15 cellular contexts compared by ENCODE assay signal in genomic region chr17:81478119-81478518, GRCh38. TPM values are rescaled to one million over a fixed set of nuclear protein-coding genes. Genes with fewer than 3 reads are reported as not detected.
DNase-seq lines count a peak whose midpoint lies in the region; ATAC-seq and TF ChIP-seq lines count a peak whose summit lies in the region.
"Had no signal": no experiment of that assay in that cellular context is flagged by ENCODE, and none has a peak within 500 bp of the region (broad histone marks: within the 10 kb centered on the region; RNA-seq: fewer than 3 reads in every experiment).

No MANE protein-coding gene starts in this region.

- H3K9me3 Mint-ChIP-seq in central memory CD8-positive, alpha-beta T cell: no peaks in the 10 kb centered on the region

- H3K27ac ChIP-seq in right atrium auricular region (no peak overlapping the region), neuronal stem cell (replicated peaks; ENCODE audit: low read length) (no peak overlapping the region), tibial artery (no peak overlapping the region)
- H3K27ac ChIP-seq: BLaER1 treated with 17β-estradiol and CSF1 and Interleukin-3, amounts not matched to agents 10 nM and 100 nM had no signal

- H3K4me1 ChIP-seq in right atrium auricular region (peaks cover 0 to 28% of the 10 kb centered on the region in 2 donors), neuronal stem cell (ENCODE audit: control insufficient read depth in 2 of 2, insufficient read depth in 1 of 2, low read depth in 1 of 2, low read length in 2 of 2) (peaks cover 12 to 62% of the 10 kb centered on the region in 2 donors), tibial artery (peaks cover 0 to 25% (median 18%) of the 10 kb centered on the region in 4 donors)

- no peak overlapping the region for H2AFZ ChIP-seq in neuronal stem cell (ENCODE audit: low read length)

- no peak overlapping the region for H3K4ac ChIP-seq in neuronal stem cell (ENCODE audit: low read length)

- no peaks in the 10 kb centered on the region for H3K27me3 ChIP-seq in right atrium auricular region
- peaks cover 0 to 18% (median 0%) of the 10 kb centered on the region in 3 experiments for H3K27me3 ChIP-seq in neuronal stem cell (ENCODE audit: control insufficient read depth in 3 of 3, insufficient read depth in 3 of 3, low read depth in 1 of 3, low read length in 3 of 3)
- H3K27me3 ChIP-seq in tibial artery: peaks cover 0 to 7% of the 10 kb centered on the region in 2 donors

- no peak overlapping the region for H2AK5ac ChIP-seq in neuronal stem cell (ENCODE audit: low read depth, low read length)

- peaks cover 3% of the 10 kb centered on the region for H3K36me3 Mint-ChIP-seq in central memory CD8-positive, alpha-beta T cell (ENCODE audit: insufficient read depth)
- H3K36me3 Mint-ChIP-seq: CD4-positive, CD25-positive, alpha-beta regulatory T cell had no signal

- H3K14ac ChIP-seq in neuronal stem cell (ENCODE audit: low read length): no peak overlapping the region

- no peak overlapping the region for H3K4me2 ChIP-seq in neuronal stem cell (ENCODE audit: insufficient read depth, low read length, poor library complexity, severe bottlenecking)

- no peak overlapping the region for H4K8ac ChIP-seq in neuronal stem cell (ENCODE audit: low read depth, low read length)

- H4K91ac ChIP-seq in neuronal stem cell (ENCODE audit: low read depth, low read length, poor library complexity): peak overlapping the region; percentile 34

- no peak for TF ChIP-seq CTCF in right atrium auricular region (IDR thresholded peaks at IDR 0.05)
- TF ChIP-seq CTCF in tibial artery (IDR thresholded peaks at IDR 0.05): no peak

- peak overlapping the region; percentile 76 for H3K23ac ChIP-seq in neuronal stem cell (ENCODE audit: low read depth, low read length, poor library complexity)

- no peaks in the 10 kb centered on the region for H3K36me3 ChIP-seq in right atrium auricular region
- H3K36me3 ChIP-seq in neuronal stem cell (replicated peaks in 1 of 2; ENCODE audit: control insufficient read depth in 2 of 2, insufficient read depth in 2 of 2, low read length in 2 of 2): no peaks in the 10 kb centered on the region
- H3K36me3 ChIP-seq in tibial artery: no peaks in the 10 kb centered on the region
- H3K36me3 ChIP-seq: BLaER1 treated with 17β-estradiol and CSF1 and Interleukin-3, amounts not matched to agents 10 nM and 100 nM had no signal

- WGBS in neuronal stem cell (ENCODE audit: extremely low coverage in 2 of 2, insufficient read length in 2 of 2, insufficient replicate concordance in 1 of 2), 2 donors: no CpG with 5 or more reads among the region's 20 CpGs

- H3K27me3 Mint-ChIP-seq in central memory CD8-positive, alpha-beta T cell: peaks cover 45% of the 10 kb centered on the region

- no peaks in the 10 kb centered on the region for H3K4me1 Mint-ChIP-seq in central memory CD8-positive, alpha-beta T cell

- no peaks in the 10 kb centered on the region for H3K79me1 ChIP-seq in neuronal stem cell (ENCODE audit: low read depth, low read length)

- H3K9me3 ChIP-seq in right atrium auricular region: no peaks in the 10 kb centered on the region
- peaks cover 0 to 4% of the 10 kb centered on the region in 2 donors for H3K9me3 ChIP-seq in neuronal stem cell (replicated peaks in 1 of 2; ENCODE audit: control insufficient read depth in 2 of 2, insufficient read depth in 1 of 2, low read depth in 1 of 2, low read length in 2 of 2)
- H3K9me3 ChIP-seq in tibial artery: no peaks in the 10 kb centered on the region

- intact Hi-C loops in cardiac septum (cut with DNase I): no loop called here
- intact Hi-C loops in tibial artery (cut with DNase I; ENCODE audit: low total_unique reads): no loop called here

- no peak overlapping the region for H2BK15ac ChIP-seq in neuronal stem cell (ENCODE audit: low read length)

- no peak overlapping the region for H3K9ac ChIP-seq in neuronal stem cell (ENCODE audit: low read depth, low read length, poor library complexity)
- H3K9ac ChIP-seq: BLaER1 treated with 17β-estradiol and CSF1 and Interleukin-3, amounts not matched to agents 10 nM and 100 nM had no signal

- no peak overlapping the region for H2BK5ac ChIP-seq in neuronal stem cell (ENCODE audit: low read length)

- H3K18ac ChIP-seq in neuronal stem cell (ENCODE audit: low read length): peak overlapping the region; percentile 73

- peak; percentile 68 for DNase-seq in cardiac septum (ENCODE audit: low spot score)
- DNase-seq in right atrium auricular region (ENCODE audit: low spot score): no peak
- no peak for DNase-seq in central memory CD8-positive, alpha-beta T cell (ENCODE audit: low spot score in 2 of 2)
- DNase-seq in neuronal stem cell (ENCODE audit: low spot score): no peak
- DNase-seq in germinal center (ENCODE audit: low spot score): no peak
- no peak for DNase-seq in tibial artery
- DNase-seq in OCI-M1 (lab: John Stamatoyannopoulos, UW): no peak
- DNase-seq: 8988T; AML-193; Calu3; CD4-positive, CD25-positive, alpha-beta regulatory T cell; DMS 273 treated with DMSO at 0.1 percent for 48 hours; IMR-90 had no signal

- no peak for ATAC-seq in central memory CD8-positive, alpha-beta T cell (replicated peaks; ENCODE audit: extremely low read depth, poor library complexity, severe bottlenecking)
- ATAC-seq: HCT116 had no signal

- H3K4me3 ChIP-seq in right atrium auricular region (no peak overlapping the region), neuronal stem cell (ENCODE audit: low read length in 2 of 2) (no peak overlapping the region), tibial artery (no peak overlapping the region)
- H3K4me3 ChIP-seq: BLaER1 treated with 17β-estradiol and CSF1 and Interleukin-3, amounts not matched to agents 10 nM and 100 nM had no signal

- no peak overlapping the region for H3K27ac Mint-ChIP-seq in central memory CD8-positive, alpha-beta T cell (ENCODE audit: low read depth)
- H3K27ac Mint-ChIP-seq: CD4-positive, CD25-positive, alpha-beta regulatory T cell had no signal

- peak overlapping the region; percentile 7 for H3K4me3 Mint-ChIP-seq in central memory CD8-positive, alpha-beta T cell

- H2BK12ac ChIP-seq in neuronal stem cell (ENCODE audit: low read length): no peak overlapping the region

- H2BK120ac ChIP-seq in neuronal stem cell (ENCODE audit: low read depth, low read length): no peak overlapping the region

RNA-seq across cellular contexts. Expression of gene ACTG1, which starts 34.5 kb away (rescaled TPM):
- 634 TPM for total RNA-seq in cardiac septum
- total RNA-seq in right atrium auricular region: 1,000 to 10,000 TPM; 1,076 to 1,610 TPM
- 5,937 TPM for polyA plus RNA-seq in neuronal stem cell (2013, experiment 1 of 2)
- 5,622 TPM for polyA plus RNA-seq in neuronal stem cell (2013, experiment 2 of 2)

RNA-seq across cellular contexts. Expression of gene FSCN2, which starts 50.1 kb away (rescaled TPM):
- total RNA-seq in cardiac septum (1.1 TPM), right atrium auricular region (under 1 TPM; 0.63 to 0.74 TPM)
- 0.20 TPM for polyA plus RNA-seq in neuronal stem cell (2013, experiment 1 of 2)
- polyA plus RNA-seq in neuronal stem cell (2013, experiment 2 of 2): 0.25 TPM
